ENCODE assay signal across 1 cellular context in the genomic region with DNA sequence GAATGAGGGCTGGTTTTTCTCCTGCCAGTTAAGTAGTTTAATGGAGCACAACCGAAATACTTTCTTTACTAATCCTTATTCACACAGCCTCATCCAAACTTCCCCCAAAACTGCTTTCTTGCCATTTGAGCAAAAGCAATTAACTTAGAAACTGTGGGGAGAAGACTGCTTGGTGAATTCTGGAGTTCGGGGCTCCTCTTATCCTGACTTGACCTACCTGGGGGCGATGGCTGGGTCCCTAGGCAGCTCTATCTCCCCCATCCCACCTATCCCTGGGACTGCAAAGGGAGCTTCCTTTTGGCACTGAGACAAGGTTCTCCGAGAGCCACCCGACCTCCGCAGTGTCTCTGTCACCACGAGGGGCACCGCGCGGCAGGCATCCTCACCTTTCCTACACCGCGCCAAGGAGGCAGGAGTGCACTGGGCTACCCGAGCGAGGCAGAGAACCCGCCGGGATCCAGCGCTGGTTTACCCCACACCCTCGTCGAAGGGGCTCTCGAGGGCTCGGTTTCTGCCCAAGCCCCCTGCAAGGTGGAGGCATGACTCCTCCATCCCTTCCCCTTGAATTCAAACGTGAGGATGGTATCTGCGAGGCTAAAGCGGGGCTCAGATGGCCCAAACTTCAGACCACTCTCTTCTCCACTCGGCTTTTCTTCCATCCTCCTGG.
TF ChIP-seq lines count a peak whose summit lies in the region.

No MANE protein-coding gene starts in this region.

TF ChIP-seq in HepG2, 621 proteins besides CTCF, POLR2A, EP300 and RAD21 (continued from another document and continues in another):
- TF ChIP-seq, protein P1, sequence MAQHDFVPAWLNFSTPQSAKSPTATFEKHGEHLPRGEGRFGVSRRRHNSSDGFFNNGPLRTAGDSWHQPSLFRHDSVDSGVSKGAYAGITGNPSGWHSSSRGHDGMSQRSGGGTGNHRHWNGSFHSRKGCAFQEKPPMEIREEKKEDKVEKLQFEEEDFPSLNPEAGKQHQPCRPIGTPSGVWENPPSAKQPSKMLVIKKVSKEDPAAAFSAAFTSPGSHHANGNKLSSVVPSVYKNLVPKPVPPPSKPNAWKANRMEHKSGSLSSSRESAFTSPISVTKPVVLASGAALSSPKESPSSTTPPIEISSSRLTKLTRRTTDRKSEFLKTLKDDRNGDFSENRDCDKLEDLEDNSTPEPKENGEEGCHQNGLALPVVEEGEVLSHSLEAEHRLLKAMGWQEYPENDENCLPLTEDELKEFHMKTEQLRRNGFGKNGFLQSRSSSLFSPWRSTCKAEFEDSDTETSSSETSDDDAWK (CRISPR knock-in tag; IDR thresholded peaks at IDR 0.05): no peak
- TF ChIP-seq SRSF9 (IDR thresholded peaks at IDR 0.05; ENCODE audit: borderline replicate concordance, insufficient read depth, low read depth, low read length, poor library complexity, severe bottlenecking) (no peak), GMEB2 (CRISPR knock-in tag; IDR thresholded peaks at IDR 0.05; ENCODE audit: low read depth) (no peak), SMAD3 (CRISPR knock-in tag; IDR thresholded peaks at IDR 0.05) (no peak), ATF3 (CRISPR knock-in tag; IDR thresholded peaks at IDR 0.05) (no peak), TOPORS (CRISPR knock-in tag; IDR thresholded peaks at IDR 0.05) (no peak), PRMT3 (CRISPR knock-in tag; IDR thresholded peaks at IDR 0.05; ENCODE audit: borderline replicate concordance, low read depth) (no peak), KLF9 (CRISPR knock-in tag; IDR thresholded peaks at IDR 0.05; ENCODE audit: low read depth) (no peak), ZNF703 (CRISPR knock-in tag; IDR thresholded peaks at IDR 0.05; ENCODE audit: borderline replicate concordance) (0 out of 2 replicates have a peak, but pooled peaks have one; percentile 57), IKZF5 (CRISPR knock-in tag; IDR thresholded peaks at IDR 0.05) (no peak), ZNF572 (CRISPR knock-in tag; IDR thresholded peaks at IDR 0.05) (0 out of 2 replicates have a peak, but pooled peaks have one; percentile 4), FOXA3 (CRISPR knock-in tag; IDR thresholded peaks at IDR 0.05) (no peak), KLF11 (CRISPR knock-in tag; IDR thresholded peaks at IDR 0.05) (no peak), HMG20B (CRISPR knock-in tag; conservative IDR thresholded peaks at IDR 0.05) (no peak), NR1H2 (CRISPR knock-in tag; IDR thresholded peaks at IDR 0.05; ENCODE audit: borderline replicate concordance, low read depth) (no peak), ZNF546 (CRISPR knock-in tag; conservative IDR thresholded peaks at IDR 0.05) (no peak), ZNF18 (CRISPR knock-in tag; IDR thresholded peaks at IDR 0.05; ENCODE audit: insufficient replicate concordance) (no peak), TFDP1 (CRISPR knock-in tag; IDR thresholded peaks at IDR 0.05; ENCODE audit: borderline replicate concordance) (peak; percentile 36; the same call in 1 of the 2 replicates), ZNF747 (CRISPR knock-in tag; IDR thresholded peaks at IDR 0.05; ENCODE audit: borderline replicate concordance) (peak; percentile 72; the same call in 1 of the 2 replicates), RBFOX2 (IDR thresholded peaks at IDR 0.05; ENCODE audit: low read depth, low read length) (no peak), ZNF557 (CRISPR knock-in tag; IDR thresholded peaks at IDR 0.05) (no peak), ZNF674 (CRISPR knock-in tag; IDR thresholded peaks at IDR 0.05; ENCODE audit: low read depth) (no peak), TFE3 (CRISPR knock-in tag; IDR thresholded peaks at IDR 0.05) (no peak), ZSCAN22 (CRISPR knock-in tag; IDR thresholded peaks at IDR 0.05) (no peak), CHD4 (IDR thresholded peaks at IDR 0.05; ENCODE audit: borderline replicate concordance, low read length) (no peak), ZNF34 (CRISPR knock-in tag; IDR thresholded peaks at IDR 0.05; ENCODE audit: borderline replicate concordance) (no peak), SETDB1 (CRISPR knock-in tag; IDR thresholded peaks at IDR 0.05; ENCODE audit: borderline replicate concordance) (no peak)
- TF ChIP-seq, protein P2, sequence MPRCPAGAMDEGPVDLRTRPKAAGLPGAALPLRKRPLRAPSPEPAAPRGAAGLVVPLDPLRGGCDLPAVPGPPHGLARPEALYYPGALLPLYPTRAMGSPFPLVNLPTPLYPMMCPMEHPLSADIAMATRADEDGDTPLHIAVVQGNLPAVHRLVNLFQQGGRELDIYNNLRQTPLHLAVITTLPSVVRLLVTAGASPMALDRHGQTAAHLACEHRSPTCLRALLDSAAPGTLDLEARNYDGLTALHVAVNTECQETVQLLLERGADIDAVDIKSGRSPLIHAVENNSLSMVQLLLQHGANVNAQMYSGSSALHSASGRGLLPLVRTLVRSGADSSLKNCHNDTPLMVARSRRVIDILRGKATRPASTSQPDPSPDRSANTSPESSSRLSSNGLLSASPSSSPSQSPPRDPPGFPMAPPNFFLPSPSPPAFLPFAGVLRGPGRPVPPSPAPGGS (CRISPR knock-in tag; IDR thresholded peaks at IDR 0.05): no peak
- TF ChIP-seq, protein P3, sequence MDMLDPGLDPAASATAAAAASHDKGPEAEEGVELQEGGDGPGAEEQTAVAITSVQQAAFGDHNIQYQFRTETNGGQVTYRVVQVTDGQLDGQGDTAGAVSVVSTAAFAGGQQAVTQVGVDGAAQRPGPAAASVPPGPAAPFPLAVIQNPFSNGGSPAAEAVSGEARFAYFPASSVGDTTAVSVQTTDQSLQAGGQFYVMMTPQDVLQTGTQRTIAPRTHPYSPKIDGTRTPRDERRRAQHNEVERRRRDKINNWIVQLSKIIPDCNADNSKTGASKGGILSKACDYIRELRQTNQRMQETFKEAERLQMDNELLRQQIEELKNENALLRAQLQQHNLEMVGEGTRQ (IDR thresholded peaks at IDR 0.05; ENCODE audit: low read depth, low read length): no peak
- TF ChIP-seq, protein P3 (CRISPR knock-in tag; IDR thresholded peaks at IDR 0.05; ENCODE audit: borderline replicate concordance): no peak
- TF ChIP-seq, protein P4, sequence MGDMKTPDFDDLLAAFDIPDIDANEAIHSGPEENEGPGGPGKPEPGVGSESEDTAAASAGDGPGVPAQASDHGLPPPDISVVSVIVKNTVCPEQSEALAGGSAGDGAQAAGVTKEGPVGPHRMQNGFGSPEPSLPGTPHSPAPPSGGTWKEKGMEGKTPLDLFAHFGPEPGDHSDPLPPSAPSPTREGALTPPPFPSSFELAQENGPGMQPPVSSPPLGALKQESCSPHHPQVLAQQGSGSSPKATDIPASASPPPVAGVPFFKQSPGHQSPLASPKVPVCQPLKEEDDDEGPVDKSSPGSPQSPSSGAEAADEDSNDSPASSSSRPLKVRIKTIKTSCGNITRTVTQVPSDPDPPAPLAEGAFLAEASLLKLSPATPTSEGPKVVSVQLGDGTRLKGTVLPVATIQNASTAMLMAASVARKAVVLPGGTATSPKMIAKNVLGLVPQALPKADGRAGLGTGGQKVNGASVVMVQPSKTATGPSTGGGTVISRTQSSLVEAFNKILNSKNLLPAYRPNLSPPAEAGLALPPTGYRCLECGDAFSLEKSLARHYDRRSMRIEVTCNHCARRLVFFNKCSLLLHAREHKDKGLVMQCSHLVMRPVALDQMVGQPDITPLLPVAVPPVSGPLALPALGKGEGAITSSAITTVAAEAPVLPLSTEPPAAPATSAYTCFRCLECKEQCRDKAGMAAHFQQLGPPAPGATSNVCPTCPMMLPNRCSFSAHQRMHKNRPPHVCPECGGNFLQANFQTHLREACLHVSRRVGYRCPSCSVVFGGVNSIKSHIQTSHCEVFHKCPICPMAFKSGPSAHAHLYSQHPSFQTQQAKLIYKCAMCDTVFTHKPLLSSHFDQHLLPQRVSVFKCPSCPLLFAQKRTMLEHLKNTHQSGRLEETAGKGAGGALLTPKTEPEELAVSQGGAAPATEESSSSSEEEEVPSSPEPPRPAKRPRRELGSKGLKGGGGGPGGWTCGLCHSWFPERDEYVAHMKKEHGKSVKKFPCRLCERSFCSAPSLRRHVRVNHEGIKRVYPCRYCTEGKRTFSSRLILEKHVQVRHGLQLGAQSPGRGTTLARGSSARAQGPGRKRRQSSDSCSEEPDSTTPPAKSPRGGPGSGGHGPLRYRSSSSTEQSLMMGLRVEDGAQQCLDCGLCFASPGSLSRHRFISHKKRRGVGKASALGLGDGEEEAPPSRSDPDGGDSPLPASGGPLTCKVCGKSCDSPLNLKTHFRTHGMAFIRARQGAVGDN (CRISPR knock-in tag; IDR thresholded peaks at IDR 0.05): peak; percentile 51
